ENCODE assay signal across 23 cellular contexts in the genomic region with DNA sequence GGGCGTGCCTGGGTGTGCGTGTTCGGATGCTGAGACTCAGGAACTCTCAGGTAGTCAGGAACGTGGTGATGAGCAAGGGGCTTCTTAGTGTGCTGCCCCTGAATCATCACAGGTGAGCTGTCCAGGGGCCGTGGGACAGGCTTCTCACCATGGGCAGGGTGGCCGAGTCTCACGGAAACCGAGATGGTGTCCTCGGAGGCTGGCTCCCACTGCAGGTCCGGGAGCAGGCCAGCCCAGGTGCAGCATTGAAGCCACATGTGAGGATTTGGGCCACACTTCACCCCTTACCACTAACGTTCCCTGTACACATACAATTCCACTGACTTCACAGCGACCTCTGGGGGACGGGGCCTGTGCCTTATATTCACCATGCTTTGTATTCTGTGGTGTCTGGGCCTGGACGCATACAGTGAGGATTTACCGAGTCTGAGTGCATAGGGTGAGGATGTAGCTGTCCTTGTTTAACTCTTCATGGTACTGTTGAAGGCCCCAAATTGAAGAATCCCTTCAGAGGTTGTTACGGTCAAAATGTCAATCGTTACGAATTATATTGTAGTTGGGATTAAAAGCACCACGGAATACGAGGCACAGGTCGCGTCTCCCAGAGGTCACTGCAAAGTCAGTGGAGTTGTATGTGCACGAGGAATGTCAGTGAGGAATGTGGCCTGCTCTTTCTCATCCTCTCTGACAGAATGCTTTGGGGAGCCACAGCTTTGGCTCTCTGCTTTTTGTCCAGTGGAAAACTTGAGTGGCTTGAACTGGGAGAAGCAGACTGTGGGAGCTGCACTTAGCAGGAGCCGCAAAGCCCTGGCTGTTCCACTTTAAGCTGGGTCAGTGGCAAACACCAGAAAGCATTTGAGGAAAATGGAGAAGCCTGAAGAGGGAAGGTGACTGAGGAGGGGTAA.
A peak's percentile ranks its signal among the peaks of the same experiment; 100 is the strongest.
DNase-seq lines count a peak whose midpoint lies in the region; ATAC-seq, FAIRE-seq and TF ChIP-seq lines count a peak whose summit lies in the region.
"Had no signal": no experiment of that assay in that cellular context is flagged by ENCODE, and none has a peak within 500 bp of the region (broad histone marks: within the 10 kb centered on the region; RNA-seq: fewer than 3 reads in every experiment).

No MANE protein-coding gene starts in this region.

- H3K4me3 ChIP-seq in gastroesophageal sphincter: no peak overlapping the region
- no peak overlapping the region for H3K4me3 ChIP-seq in HepG2 (replicated peaks in 1 of 3; ENCODE audit: insufficient read depth in 1 of 3, low read depth in 2 of 3, low read length in 3 of 3)
- no peak overlapping the region for H3K4me3 ChIP-seq in retinal pigment epithelial cell (ENCODE audit: low read length)
- H3K4me3 ChIP-seq: coronary artery, thyroid gland had no signal

- H3K9me3 ChIP-seq in gastroesophageal sphincter (no peaks in the 10 kb centered on the region), HepG2 (ENCODE audit: low read length) (no peaks in the 10 kb centered on the region)
- H3K9me3 ChIP-seq: thyroid gland had no signal

- TF ChIP-seq EP300 in gastroesophageal sphincter (IDR thresholded peaks at IDR 0.05) (no peak), HepG2 (IDR thresholded peaks at IDR 0.05; ENCODE audit: low read depth in 2 of 2, low read length in 2 of 2) (no peak), HepG2 (CRISPR knock-in tag; IDR thresholded peaks at IDR 0.05; ENCODE audit: borderline replicate concordance) (no peak)

- FAIRE-seq in HepG2 (lab: Jason Lieb, UNC) (no peak), D721Med (lab: Jason Lieb, UNC) (no peak)
- FAIRE-seq: TTC549 had no signal

- CTCF ChIA-PET in HepG2 (lab: Yijun Ruan, JAX; ENCODE audit: low intra/inter-chr PET ratio, low total read pairs): no interaction called here

- H3K27ac ChIP-seq in gastroesophageal sphincter (peak overlapping the region; percentile 54 to 86 (median 82)), HepG2 (ENCODE audit: extremely low read length, insufficient read depth, low read length) (no peak overlapping the region)
- H3K27ac ChIP-seq: brain microvascular endothelial cell, coronary artery, RWPE1, thyroid gland had no signal

- POLR2A ChIA-PET in HepG2 (lab: Yijun Ruan, JAX): no interaction called here

- H3K36me3 ChIP-seq in gastroesophageal sphincter (peaks cover 0 to 81% of the 10 kb centered on the region in 2 donors), HepG2 (replicated peaks in 1 of 2; ENCODE audit: control insufficient read depth in 1 of 2, insufficient read depth in 2 of 2, low read length in 2 of 2) (peaks cover 33 to 75% of the 10 kb centered on the region in 2 experiments)

- ATAC-seq in gastroesophageal sphincter (peak; percentile 82), HepG2 (no peak), GM18907 (IDR thresholded peaks at IDR 0.05; ENCODE audit: unreplicated experiment) (no peak), GM19397 (IDR thresholded peaks at IDR 0.05; ENCODE audit: unreplicated experiment) (no peak)
- ATAC-seq: activated naive CD8-positive, alpha-beta T cell treated with anti-CD3 and anti-CD28 coated beads, Interleukin-2, amount 50 U/mL, for 24 hours; sciatic nerve had no signal

- no peak for TF ChIP-seq RAD21 in HepG2 (CRISPR knock-in tag; IDR thresholded peaks at IDR 0.05)

- H3K9ac ChIP-seq in HepG2 (ENCODE audit: insufficient read depth, low read depth, low read length): no peak overlapping the region

- no peaks in the 10 kb centered on the region for H3K27me3 ChIP-seq in gastroesophageal sphincter
- H3K27me3 ChIP-seq in HepG2 (ENCODE audit: control insufficient read depth in 1 of 2, insufficient read depth in 2 of 2, low read length in 2 of 2): no peaks in the 10 kb centered on the region; a peak in 1 of 5 replicates
- H3K27me3 ChIP-seq: brain microvascular endothelial cell, thyroid gland had no signal

- peak in 2 of 4 experiments; percentile 7 to 39 for TF ChIP-seq CTCF in gastroesophageal sphincter (IDR thresholded peaks at IDR 0.05)
- TF ChIP-seq CTCF in HepG2 (CRISPR knock-in tag; IDR thresholded peaks at IDR 0.05): no peak
- peak; percentile 20 for TF ChIP-seq CTCF in retinal pigment epithelial cell (conservative IDR thresholded peaks at IDR 0.05; ENCODE audit: low read depth, low read length)
- no peak for TF ChIP-seq CTCF in D721Med (IDR thresholded peaks at IDR 0.05; ENCODE audit: insufficient read depth, missing control alignments)

- 30 to 47% methylated on average over 7 of the region's 24 CpGs for WGBS in gastroesophageal sphincter (ENCODE audit: low coverage in 1 of 2), 2 donors
- WGBS in HepG2 (ENCODE audit: low lambda C conversion rate): 97% methylated on average over 20 of the region's 24 CpGs

- DNase-seq in SK-N-DZ (ENCODE audit: low spot score) (peak; percentile 30), HepG2 (ENCODE audit: low spot score) (no peak), retinal pigment epithelial cell (ENCODE audit: low read depth) (no peak), NCI-H1436 (lab: John Stamatoyannopoulos, UW) (no peak), D721Med (ENCODE audit: insufficient read length, low spot score) (no peak)
- DNase-seq: activated CD4-positive, alpha-beta T cell treated with anti-CD3 and anti-CD28 coated beads for 48 hours; activated naive CD8-positive, alpha-beta T cell treated with anti-CD3 and anti-CD28 coated beads, Interleukin-2, amount 50 U/mL, for 24 hours; brain microvascular endothelial cell; CD4-positive, CD25-positive, alpha-beta regulatory T cell; foreskin fibroblast; MM.1S; NCI-H146; NCI-H2171 treated with DMSO at 0.1 percent for 48 hours; NCI-H526 treated with DMSO at 0.1 percent for 48 hours; SW 1271; thyroid gland had no signal

- TF ChIP-seq POLR2A in gastroesophageal sphincter (IDR thresholded peaks at IDR 0.05) (no peak), HepG2 (IDR thresholded peaks at IDR 0.05; ENCODE audit: insufficient read depth in 1 of 2, low read depth in 2 of 2, low read length in 2 of 2) (no peak)

- H3K79me2 ChIP-seq in HepG2 (ENCODE audit: insufficient read depth, low read length): no peaks in the 10 kb centered on the region

- H3K4me1 ChIP-seq in gastroesophageal sphincter (peaks cover 0 to 63% (median 4%) of the 10 kb centered on the region in 3 donors), HepG2 (ENCODE audit: insufficient read depth, low read length) (no peaks in the 10 kb centered on the region)

- H2AFZ ChIP-seq in HepG2 (ENCODE audit: low read length): no peak overlapping the region

- intact Hi-C loops in HepG2 (cut with micrococcal nuclease; ENCODE audit: unreplicated experiment): no loop called here

- no peak overlapping the region for H3K4me2 ChIP-seq in HepG2 (ENCODE audit: low read depth, low read length)

- in situ Hi-C loops in HepG2 (cut with HindIII; ENCODE audit: extremely low pct_ligation_motif_present, low pct_unique_long_range_greater_than_20kb): no loop called here

- H4K20me1 ChIP-seq in HepG2 (ENCODE audit: insufficient read depth, low read length): no peaks in the 10 kb centered on the region

- no TSS peak for BruUV-seq in HepG2 (replicated peaks; lab: Mats Ljungman, UMichigan)

TF ChIP-seq in HepG2, 621 proteins besides CTCF, POLR2A, EP300 and RAD21:
- no peak for TF ChIP-seq ZNF629 (CRISPR knock-in tag; conservative IDR thresholded peaks at IDR 0.05)
- TF ChIP-seq AGO2 (optimal IDR thresholded peaks at IDR 0.05; ENCODE audit: low read depth, low read length): peak; percentile 19
